ENCODE assay signal across 18 cellular contexts in genomic region chr21:33206771-33207290, GRCh38. TPM values are rescaled to one million over a fixed set of nuclear protein-coding genes. Genes with fewer than 3 reads are reported as not detected.
A peak's percentile ranks its signal among the peaks of the same experiment; 100 is the strongest.
DNase-seq lines count a peak whose midpoint lies in the region; ATAC-seq, FAIRE-seq and TF ChIP-seq lines count a peak whose summit lies in the region.
"Had no signal": no experiment of that assay in that cellular context is flagged by ENCODE, and none has a peak within 500 bp of the region (broad histone marks: within the 10 kb centered on the region; RNA-seq: fewer than 3 reads in every experiment).

No MANE protein-coding gene starts in this region.

- H3K27ac Mint-ChIP-seq in activated naive CD8-positive, alpha-beta T cell = no peak overlapping the region
- H3K27ac Mint-ChIP-seq in activated naive CD8-positive, alpha-beta T cell treated with anti-CD3 and anti-CD28 coated beads for 36 hours = no peak overlapping the region
- H3K27ac Mint-ChIP-seq in endothelial cell (ENCODE audit: unreplicated experiment) = no peak overlapping the region
- H3K27ac Mint-ChIP-seq: HFFc6 had no signal

- peaks cover 5% of the 10 kb centered on the region for H3K9me3 Mint-ChIP-seq in activated naive CD8-positive, alpha-beta T cell (ENCODE audit: low read depth)
- H3K9me3 Mint-ChIP-seq in activated naive CD8-positive, alpha-beta T cell treated with anti-CD3 and anti-CD28 coated beads for 36 hours = peaks cover 16% of the 10 kb centered on the region
- H3K9me3 Mint-ChIP-seq in endothelial cell (ENCODE audit: unreplicated experiment) = no peaks in the 10 kb centered on the region

- H3K36me3 ChIP-seq in smooth muscle cell (ENCODE audit: low read depth) = no peaks in the 10 kb centered on the region
- H3K36me3 ChIP-seq: brain microvascular endothelial cell, SJSA1, vagina had no signal

- no peaks in the 10 kb centered on the region for H3K27me3 Mint-ChIP-seq in activated naive CD8-positive, alpha-beta T cell
- H3K27me3 Mint-ChIP-seq in activated naive CD8-positive, alpha-beta T cell treated with anti-CD3 and anti-CD28 coated beads for 36 hours = no peaks in the 10 kb centered on the region
- peaks cover 8% of the 10 kb centered on the region for H3K27me3 Mint-ChIP-seq in endothelial cell (ENCODE audit: unreplicated experiment)

- H3K9me3 ChIP-seq in smooth muscle cell (replicated peaks; ENCODE audit: low read depth) = no peaks in the 10 kb centered on the region
- H3K9me3 ChIP-seq: vagina had no signal

- H4K20me1 ChIP-seq in smooth muscle cell (ENCODE audit: low read depth) = no peaks in the 10 kb centered on the region

- no peaks in the 10 kb centered on the region for H3K79me2 ChIP-seq in smooth muscle cell (ENCODE audit: low read depth)

- no peak for ATAC-seq in GM18502 (IDR thresholded peaks at IDR 0.05; ENCODE audit: poor library complexity, unreplicated experiment)

- peak overlapping the region; percentile 23 for H3K4me3 Mint-ChIP-seq in activated naive CD8-positive, alpha-beta T cell
- no peak overlapping the region for H3K4me3 Mint-ChIP-seq in activated naive CD8-positive, alpha-beta T cell treated with anti-CD3 and anti-CD28 coated beads for 36 hours
- peak overlapping the region; percentile 2 for H3K4me3 Mint-ChIP-seq in endothelial cell (ENCODE audit: unreplicated experiment)
- H3K4me3 Mint-ChIP-seq: HFFc6 had no signal

- H3K4me2 ChIP-seq in smooth muscle cell = peak overlapping the region; percentile 1

- H3K27ac ChIP-seq in smooth muscle cell (ENCODE audit: low read depth) = peak overlapping the region; percentile 22
- H3K27ac ChIP-seq: brain microvascular endothelial cell, SJSA1, vagina had no signal

- no peak for DNase-seq in activated naive CD8-positive, alpha-beta T cell treated with anti-CD3 and anti-CD28 coated beads for 36 hours
- peak; percentile 65 for DNase-seq in NCI-H82 (lab: John Stamatoyannopoulos, UW)
- no peak for DNase-seq in endothelial cell (ENCODE audit: low spot score)
- no peak for DNase-seq in smooth muscle cell (lab: John Stamatoyannopoulos, UW; ENCODE audit: unreplicated experiment)
- no peak for DNase-seq in NCI-H2196 treated with DMSO at 0.1 percent for 48 hours (lab: John Stamatoyannopoulos, UW; ENCODE audit: unreplicated experiment)
- DNase-seq in GM19239 (ENCODE audit: insufficient read length, low spot score) = no peak
- DNase-seq: activated naive CD4-positive, alpha-beta T cell treated with Interleukin-2 at 50 U/mL for 16 hours; brain microvascular endothelial cell; DMS153; HFFc6; hippocampal formation; KG1; NCI-H1694; NCI-H446 treated with DMSO at 0.1 percent for 48 hours had no signal

- H3K9ac ChIP-seq in smooth muscle cell (ENCODE audit: low read depth) = no peak overlapping the region

- no peak for FAIRE-seq in GM19239 (lab: Jason Lieb, UNC)

- peaks cover 75% of the 10 kb centered on the region for H3K4me1 Mint-ChIP-seq in activated naive CD8-positive, alpha-beta T cell (ENCODE audit: low read depth)
- peaks cover 49% of the 10 kb centered on the region for H3K4me1 Mint-ChIP-seq in activated naive CD8-positive, alpha-beta T cell treated with anti-CD3 and anti-CD28 coated beads for 36 hours
- H3K4me1 Mint-ChIP-seq in endothelial cell (ENCODE audit: unreplicated experiment) = peaks cover 4% of the 10 kb centered on the region

- no peaks in the 10 kb centered on the region for H3K27me3 ChIP-seq in smooth muscle cell (ENCODE audit: low read depth)
- H3K27me3 ChIP-seq: brain microvascular endothelial cell, SJSA1, vagina had no signal

- TF ChIP-seq CTCF in endothelial cell (IDR thresholded peaks at IDR 0.05; ENCODE audit: unreplicated experiment) (no peak), smooth muscle cell (IDR thresholded peaks at IDR 0.05; ENCODE audit: borderline replicate concordance, insufficient read depth, poor library complexity, severe bottlenecking) (no peak)

- H3K4me3 ChIP-seq in smooth muscle cell = no peak overlapping the region
- H3K4me3 ChIP-seq: SJSA1, vagina had no signal

- no peak overlapping the region for H2AFZ ChIP-seq in smooth muscle cell (ENCODE audit: low read depth)

- H3K4me1 ChIP-seq in smooth muscle cell (ENCODE audit: low read depth) = no peaks in the 10 kb centered on the region

- H3F3A ChIP-seq in smooth muscle cell (ENCODE audit: low read depth) = no peaks in the 10 kb centered on the region

- 63% methylated on average over 10 of the region's 10 CpGs for WGBS in smooth muscle cell (ENCODE audit: low lambda C conversion rate)

- peaks cover 4% of the 10 kb centered on the region for H3K36me3 Mint-ChIP-seq in activated naive CD8-positive, alpha-beta T cell
- peaks cover 11% of the 10 kb centered on the region for H3K36me3 Mint-ChIP-seq in activated naive CD8-positive, alpha-beta T cell treated with anti-CD3 and anti-CD28 coated beads for 36 hours
- H3K36me3 Mint-ChIP-seq in endothelial cell (ENCODE audit: low read depth, unreplicated experiment) = peaks cover 9% of the 10 kb centered on the region

RNA-seq across cellular contexts. Expression of gene IFNAR2, which starts 22.9 kb away (rescaled TPM):
- 10 to 100 TPM; 36.9 to 43.7 TPM for total RNA-seq in activated naive CD8-positive, alpha-beta T cell treated with anti-CD3 and anti-CD28 coated beads for 36 hours
- 21.3 TPM for total RNA-seq in endothelial cell (ENCODE audit: unreplicated experiment)
- total RNA-seq in smooth muscle cell = 26.8 and 33.2 TPM in 2 replicates
- 29.3 and 30.7 TPM in 2 replicates for polyA plus RNA-seq in smooth muscle cell

RNA-seq across cellular contexts. Expression of gene IL10RB, which starts 59.3 kb away (rescaled TPM):
- 10 to 100 TPM; 25.3 to 25.9 TPM for total RNA-seq in activated naive CD8-positive, alpha-beta T cell treated with anti-CD3 and anti-CD28 coated beads for 36 hours
- 13.0 TPM for total RNA-seq in endothelial cell (ENCODE audit: unreplicated experiment)
- total RNA-seq in smooth muscle cell = 33.4 and 34.4 TPM in 2 replicates
- polyA plus RNA-seq in smooth muscle cell = 35.2 and 40.2 TPM in 2 replicates
